1 cellular context compared by ENCODE assay signal in genomic region chr14:77037338-77037782, GRCh38.
TF ChIP-seq lines count a peak whose summit lies in the region.

No MANE protein-coding gene starts in this region.

TF ChIP-seq in GM23338, 12 proteins besides CTCF, POLR2A, EP300 and RAD21 (continued from another document):
- no peak for TF ChIP-seq REST (IDR thresholded peaks at IDR 0.05; ENCODE audit: unreplicated experiment)
- TF ChIP-seq EZH2 (IDR thresholded peaks at IDR 0.05; ENCODE audit: low read depth, unreplicated experiment), result no peak
- no peak for TF ChIP-seq ZNF114 (CRISPR knock-in tag; IDR thresholded peaks at IDR 0.05)
- TF ChIP-seq, protein P1, sequence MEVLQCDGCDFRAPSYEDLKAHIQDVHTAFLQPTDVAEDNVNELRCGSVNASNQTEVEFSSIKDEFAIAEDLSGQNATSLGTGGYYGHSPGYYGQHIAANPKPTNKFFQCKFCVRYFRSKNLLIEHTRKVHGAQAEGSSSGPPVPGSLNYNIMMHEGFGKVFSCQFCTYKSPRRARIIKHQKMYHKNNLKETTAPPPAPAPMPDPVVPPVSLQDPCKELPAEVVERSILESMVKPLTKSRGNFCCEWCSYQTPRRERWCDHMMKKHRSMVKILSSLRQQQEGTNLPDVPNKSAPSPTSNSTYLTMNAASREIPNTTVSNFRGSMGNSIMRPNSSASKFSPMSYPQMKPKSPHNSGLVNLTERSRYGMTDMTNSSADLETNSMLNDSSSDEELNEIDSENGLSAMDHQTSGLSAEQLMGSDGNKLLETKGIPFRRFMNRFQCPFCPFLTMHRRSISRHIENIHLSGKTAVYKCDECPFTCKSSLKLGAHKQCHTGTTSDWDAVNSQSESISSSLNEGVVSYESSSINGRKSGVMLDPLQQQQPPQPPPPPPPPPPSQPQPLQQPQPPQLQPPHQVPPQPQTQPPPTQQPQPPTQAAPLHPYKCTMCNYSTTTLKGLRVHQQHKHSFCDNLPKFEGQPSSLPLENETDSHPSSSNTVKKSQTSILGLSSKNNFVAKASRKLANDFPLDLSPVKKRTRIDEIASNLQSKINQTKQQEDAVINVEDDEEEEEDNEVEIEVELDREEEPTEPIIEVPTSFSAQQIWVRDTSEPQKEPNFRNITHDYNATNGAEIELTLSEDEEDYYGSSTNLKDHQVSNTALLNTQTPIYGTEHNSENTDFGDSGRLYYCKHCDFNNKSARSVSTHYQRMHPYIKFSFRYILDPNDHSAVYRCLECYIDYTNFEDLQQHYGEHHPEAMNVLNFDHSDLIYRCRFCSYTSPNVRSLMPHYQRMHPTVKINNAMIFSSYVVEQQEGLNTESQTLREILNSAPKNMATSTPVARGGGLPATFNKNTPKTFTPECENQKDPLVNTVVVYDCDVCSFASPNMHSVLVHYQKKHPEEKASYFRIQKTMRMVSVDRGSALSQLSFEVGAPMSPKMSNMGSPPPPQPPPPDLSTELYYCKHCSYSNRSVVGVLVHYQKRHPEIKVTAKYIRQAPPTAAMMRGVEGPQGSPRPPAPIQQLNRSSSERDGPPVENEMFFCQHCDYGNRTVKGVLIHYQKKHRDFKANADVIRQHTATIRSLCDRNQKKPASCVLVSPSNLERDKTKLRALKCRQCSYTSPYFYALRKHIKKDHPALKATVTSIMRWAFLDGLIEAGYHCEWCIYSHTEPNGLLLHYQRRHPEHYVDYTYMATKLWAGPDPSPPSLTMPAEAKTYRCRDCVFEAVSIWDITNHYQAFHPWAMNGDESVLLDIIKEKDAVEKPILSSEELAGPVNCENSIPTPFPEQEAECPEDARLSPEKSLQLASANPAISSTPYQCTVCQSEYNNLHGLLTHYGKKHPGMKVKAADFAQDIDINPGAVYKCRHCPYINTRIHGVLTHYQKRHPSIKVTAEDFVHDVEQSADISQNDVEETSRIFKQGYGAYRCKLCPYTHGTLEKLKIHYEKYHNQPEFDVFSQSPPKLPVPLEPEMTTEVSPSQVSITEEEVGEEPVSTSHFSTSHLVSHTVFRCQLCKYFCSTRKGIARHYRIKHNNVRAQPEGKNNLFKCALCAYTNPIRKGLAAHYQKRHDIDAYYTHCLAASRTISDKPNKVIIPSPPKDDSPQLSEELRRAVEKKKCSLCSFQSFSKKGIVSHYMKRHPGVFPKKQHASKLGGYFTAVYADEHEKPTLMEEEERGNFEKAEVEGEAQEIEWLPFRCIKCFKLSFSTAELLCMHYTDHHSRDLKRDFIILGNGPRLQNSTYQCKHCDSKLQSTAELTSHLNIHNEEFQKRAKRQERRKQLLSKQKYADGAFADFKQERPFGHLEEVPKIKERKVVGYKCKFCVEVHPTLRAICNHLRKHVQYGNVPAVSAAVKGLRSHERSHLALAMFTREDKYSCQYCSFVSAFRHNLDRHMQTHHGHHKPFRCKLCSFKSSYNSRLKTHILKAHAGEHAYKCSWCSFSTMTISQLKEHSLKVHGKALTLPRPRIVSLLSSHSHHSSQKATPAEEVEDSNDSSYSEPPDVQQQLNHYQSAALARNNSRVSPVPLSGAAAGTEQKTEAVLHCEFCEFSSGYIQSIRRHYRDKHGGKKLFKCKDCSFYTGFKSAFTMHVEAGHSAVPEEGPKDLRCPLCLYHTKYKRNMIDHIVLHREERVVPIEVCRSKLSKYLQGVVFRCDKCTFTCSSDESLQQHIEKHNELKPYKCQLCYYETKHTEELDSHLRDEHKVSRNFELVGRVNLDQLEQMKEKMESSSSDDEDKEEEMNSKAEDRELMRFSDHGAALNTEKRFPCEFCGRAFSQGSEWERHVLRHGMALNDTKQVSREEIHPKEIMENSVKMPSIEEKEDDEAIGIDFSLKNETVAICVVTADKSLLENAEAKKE (CRISPR knock-in tag; IDR thresholded peaks at IDR 0.05), result no peak
